In the genomic region with DNA sequence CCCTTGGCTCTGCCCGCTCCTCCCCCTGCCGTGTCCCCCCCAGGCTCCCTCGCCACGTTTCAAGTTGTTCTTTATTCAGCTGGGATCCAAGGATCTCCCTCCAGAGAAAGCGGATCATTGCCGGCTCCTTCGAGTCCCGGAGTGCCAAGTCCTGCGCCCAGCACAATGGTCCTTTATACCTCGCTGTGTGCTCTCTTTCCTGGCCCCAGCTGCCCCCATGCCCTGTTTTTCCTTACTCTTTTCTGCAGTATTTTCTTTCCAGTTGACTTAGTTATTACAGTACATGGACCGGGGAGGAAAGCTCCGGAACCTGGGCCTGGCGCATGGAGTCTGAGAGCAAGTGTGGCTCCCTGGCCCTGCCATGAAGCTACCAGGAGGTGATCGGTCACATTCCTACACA, we compare ENCODE assay signal across 1 cellular context.
TF ChIP-seq lines count a peak whose summit lies in the region.

No MANE protein-coding gene starts in this region.

TF ChIP-seq in H1, 55 proteins besides CTCF, POLR2A, EP300 and RAD21:
- TF ChIP-seq NRF1 (IDR thresholded peaks at IDR 0.05; ENCODE audit: low read depth, low read length) (no peak), CREB1 (IDR thresholded peaks at IDR 0.05) (no peak), BACH1 (IDR thresholded peaks at IDR 0.05; ENCODE audit: low read length) (no peak), CHD1 (IDR thresholded peaks at IDR 0.05; ENCODE audit: low read depth, low read length) (no peak), ZNF274 (IDR thresholded peaks at IDR 0.05; ENCODE audit: borderline replicate concordance, extremely low read depth, low read length) (no peak), POLR2AphosphoS5 (IDR thresholded peaks at IDR 0.05; ENCODE audit: low read depth, low read length) (no peak), MAFK (IDR thresholded peaks at IDR 0.05; ENCODE audit: low read depth, low read length) (no peak), KDM4A (IDR thresholded peaks at IDR 0.05; ENCODE audit: low read depth, low read length, severe bottlenecking) (no peak), TAF1 (IDR thresholded peaks at IDR 0.05; ENCODE audit: low read depth, low read length) (no peak), SIRT6 (IDR thresholded peaks at IDR 0.05; ENCODE audit: low read length) (no peak), KDM1A (IDR thresholded peaks at IDR 0.05; ENCODE audit: borderline replicate concordance, low read length) (no peak), NANOG (IDR thresholded peaks at IDR 0.05; ENCODE audit: insufficient read depth, low read depth, low read length, poor library complexity, severe bottlenecking) (no peak), RBBP5 (IDR thresholded peaks at IDR 0.05; ENCODE audit: borderline replicate concordance, low read depth, low read length) (no peak)
- TF ChIP-seq, protein P1, sequence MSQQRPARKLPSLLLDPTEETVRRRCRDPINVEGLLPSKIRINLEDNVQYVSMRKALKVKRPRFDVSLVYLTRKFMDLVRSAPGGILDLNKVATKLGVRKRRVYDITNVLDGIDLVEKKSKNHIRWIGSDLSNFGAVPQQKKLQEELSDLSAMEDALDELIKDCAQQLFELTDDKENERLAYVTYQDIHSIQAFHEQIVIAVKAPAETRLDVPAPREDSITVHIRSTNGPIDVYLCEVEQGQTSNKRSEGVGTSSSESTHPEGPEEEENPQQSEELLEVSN (IDR thresholded peaks at IDR 0.05) = no peak
